Comparison of ENCODE assay signal across 17 cellular contexts in genomic region chr19:39841041-39841440, GRCh38. TPM values are rescaled to one million over a fixed set of nuclear protein-coding genes. Genes with fewer than 3 reads are reported as not detected.
DNase-seq lines count a peak whose midpoint lies in the region; ATAC-seq and TF ChIP-seq lines count a peak whose summit lies in the region.
"Had no signal": no experiment of that assay in that cellular context is flagged by ENCODE, and none has a peak within 500 bp of the region (broad histone marks: within the 10 kb centered on the region; RNA-seq: fewer than 3 reads in every experiment).

No MANE protein-coding gene starts in this region.

- intact Hi-C loops in activated CD4-positive, alpha-beta T cell treated with anti-CD3 and anti-CD28 coated beads, Interleukin-2, amount 10 ng/mL, durations not matched to agents 24 days and 14 days (cut with micrococcal nuclease) = loop anchor here (10.0 kb wide), 1 partner anchor 286 kb away; no protein-coding TSS in a partner anchor
- intact Hi-C loops in Panc1 (cut with micrococcal nuclease; ENCODE audit: unreplicated experiment) = loop anchor here (5.0 kb wide), 1 partner anchor 289 kb away; no protein-coding TSS in a partner anchor
- intact Hi-C loops in ovary (cut with DNase I) = loop anchor here in 2 of 4 donors (10.0 kb wide), 1 partner anchor 286 kb away; no protein-coding TSS in a partner anchor

- H3K27me3 Mint-ChIP-seq in activated CD4-positive, alpha-beta T cell treated with anti-CD3 and anti-CD28 coated beads, Interleukin-2, amount 10 ng/mL, durations not matched to agents 7 days and 5 days = no peaks in the 10 kb centered on the region
- H3K27me3 Mint-ChIP-seq in activated CD4-positive, alpha-beta T cell treated with anti-CD3 and anti-CD28 coated beads, Interleukin-2, amount 10 ng/mL, durations not matched to agents 24 days and 14 days = no peaks in the 10 kb centered on the region
- H3K27me3 Mint-ChIP-seq in brain = peaks cover 3% of the 10 kb centered on the region

- TF ChIP-seq CTCF in Panc1 (IDR thresholded peaks at IDR 0.05) (no peak), brain (conservative IDR thresholded peaks at IDR 0.05) (no peak), ovary (IDR thresholded peaks at IDR 0.05) (no peak)

- in situ Hi-C loops in Panc1 (cut with HindIII; ENCODE audit: low pct_unique_long_range_greater_than_20kb, low sequenced_read_pairs) = loop anchor here (5.0 to 10.0 kb wide), 13 partner anchors 41 to 501 kb away; partner anchors contain the start of genes MED29, PAF1, PSMC4 and ZNF780A

- WGBS in ovary, 3 donors = 92 to 96% (median 96%) methylated on average over 4 of the region's 4 CpGs

- peak overlapping the region; percentile 48 for H3K27ac Mint-ChIP-seq in activated CD4-positive, alpha-beta T cell treated with anti-CD3 and anti-CD28 coated beads, Interleukin-2, amount 10 ng/mL, durations not matched to agents 7 days and 5 days
- H3K27ac Mint-ChIP-seq in activated CD4-positive, alpha-beta T cell treated with anti-CD3 and anti-CD28 coated beads, Interleukin-2, amount 10 ng/mL, durations not matched to agents 24 days and 14 days = no peak overlapping the region
- H3K27ac Mint-ChIP-seq in brain = peak overlapping the region in 3 of 5 experiments; percentile 25 to 54 (median 26)

- no peaks in the 10 kb centered on the region for H3K27me3 ChIP-seq in Panc1 (ENCODE audit: control insufficient read depth, insufficient read depth, low read length)
- H3K27me3 ChIP-seq in skeletal muscle satellite cell (ENCODE audit: control insufficient read depth, insufficient read depth, low read length) = no peaks in the 10 kb centered on the region
- H3K27me3 ChIP-seq in ovary = no peaks in the 10 kb centered on the region
- H3K27me3 ChIP-seq: SJCRH30 had no signal

- H3K9me3 ChIP-seq in Panc1 (ENCODE audit: control insufficient read depth, insufficient read depth, low read depth, low read length) = no peaks in the 10 kb centered on the region
- H3K9me3 ChIP-seq in skeletal muscle satellite cell (replicated peaks; ENCODE audit: low read length) = no peaks in the 10 kb centered on the region
- H3K9me3 ChIP-seq in ovary = no peaks in the 10 kb centered on the region
- H3K9me3 ChIP-seq: HAP-1, SJCRH30 had no signal

- ATAC-seq in Panc1 = no peak

- H3K9ac ChIP-seq in skeletal muscle satellite cell (ENCODE audit: low read depth, low read length) = no peak overlapping the region

- POLR2A ChIA-PET in activated CD4-positive, alpha-beta T cell treated with anti-CD3 and anti-CD28 coated beads, Interleukin-2, amount 10 ng/mL, durations not matched to agents 7 days and 5 days (lab: Charles Lee) = no interaction called here
- POLR2A ChIA-PET in Panc1 (lab: Charles Lee) = interaction anchor here (0.6 to 6.8 kb wide), 7 partner anchors 10 to 1297 kb away, joined by 3 to 48 read pairs (median 8); partner anchors contain the start of gene PSMC4

- no peaks in the 10 kb centered on the region for H3K9me3 Mint-ChIP-seq in activated CD4-positive, alpha-beta T cell treated with anti-CD3 and anti-CD28 coated beads, Interleukin-2, amount 10 ng/mL, durations not matched to agents 7 days and 5 days
- H3K9me3 Mint-ChIP-seq in activated CD4-positive, alpha-beta T cell treated with anti-CD3 and anti-CD28 coated beads, Interleukin-2, amount 10 ng/mL, durations not matched to agents 24 days and 14 days = no peaks in the 10 kb centered on the region
- no peaks in the 10 kb centered on the region for H3K9me3 Mint-ChIP-seq in brain

- TF ChIP-seq POLR2A in ovary (IDR thresholded peaks at IDR 0.05) = no peak

- peak overlapping the region; percentile 81 for H3K4me2 ChIP-seq in skeletal muscle satellite cell (ENCODE audit: low read length)

- H3K4me1 ChIP-seq in Panc1 (ENCODE audit: control insufficient read depth, insufficient read depth, low read length) (peaks cover 42% of the 10 kb centered on the region), skeletal muscle satellite cell (ENCODE audit: control insufficient read depth, insufficient read depth, low read length) (peaks cover 28% of the 10 kb centered on the region), ovary (ENCODE audit: insufficient read depth) (peaks cover 4% of the 10 kb centered on the region)

- peaks cover 39% of the 10 kb centered on the region for H3K4me1 Mint-ChIP-seq in activated CD4-positive, alpha-beta T cell treated with anti-CD3 and anti-CD28 coated beads, Interleukin-2, amount 10 ng/mL, durations not matched to agents 7 days and 5 days
- peaks cover 43% of the 10 kb centered on the region for H3K4me1 Mint-ChIP-seq in activated CD4-positive, alpha-beta T cell treated with anti-CD3 and anti-CD28 coated beads, Interleukin-2, amount 10 ng/mL, durations not matched to agents 24 days and 14 days
- peaks cover 56% of the 10 kb centered on the region for H3K4me1 Mint-ChIP-seq in brain

- no peak for TF ChIP-seq EP300 in ovary (IDR thresholded peaks at IDR 0.05)

- no peak for DNase-seq in activated CD4-positive, alpha-beta T cell treated with anti-CD3 and anti-CD28 coated beads, Interleukin-2, amount 10 ng/mL, durations not matched to agents 7 days and 5 days
- DNase-seq in activated CD4-positive, alpha-beta T cell treated with anti-CD3 and anti-CD28 coated beads, Interleukin-2, amount 10 ng/mL, durations not matched to agents 24 days and 14 days = no peak
- DNase-seq in Panc1 (ENCODE audit: low read depth, low spot score) (no peak), DMS79 treated with DMSO at 0.1 percent for 48 hours (lab: John Stamatoyannopoulos, UW) (no peak), HK-2 (ENCODE audit: unreplicated experiment) (no peak), ovary (no peak)
- DNase-seq: 8988T, C1 segment of cervical spinal cord, NCI-H1694, NCI-H2107, NCI-H345, NCI-H526 treated with DMSO at 0.1 percent for 48 hours, RPMI8226, SJCRH30 had no signal

- H3K36me3 ChIP-seq in Panc1 (ENCODE audit: control insufficient read depth, insufficient read depth, low read length) (peaks cover 55% of the 10 kb centered on the region), skeletal muscle satellite cell (ENCODE audit: insufficient read depth, low read length) (peaks cover 37% of the 10 kb centered on the region), ovary (no peaks in the 10 kb centered on the region)

- no peak overlapping the region for H3K4me3 Mint-ChIP-seq in activated CD4-positive, alpha-beta T cell treated with anti-CD3 and anti-CD28 coated beads, Interleukin-2, amount 10 ng/mL, durations not matched to agents 7 days and 5 days
- no peak overlapping the region for H3K4me3 Mint-ChIP-seq in activated CD4-positive, alpha-beta T cell treated with anti-CD3 and anti-CD28 coated beads, Interleukin-2, amount 10 ng/mL, durations not matched to agents 24 days and 14 days
- H3K4me3 Mint-ChIP-seq in brain = peak overlapping the region in 1 of 5 experiments; percentile 48

- H3K27ac ChIP-seq in Panc1 (ENCODE audit: low read length) (peak overlapping the region; percentile 17), ovary (no peak overlapping the region)
- H3K27ac ChIP-seq: SJCRH30 had no signal

- H3K4me3 ChIP-seq in Panc1 (ENCODE audit: low read depth in 2 of 2, low read length in 2 of 2) (no peak overlapping the region), skeletal muscle satellite cell (ENCODE audit: low read length) (no peak overlapping the region), ovary (no peak overlapping the region)
- H3K4me3 ChIP-seq: HAP-1, SJCRH30 had no signal

- H3K36me3 Mint-ChIP-seq in activated CD4-positive, alpha-beta T cell treated with anti-CD3 and anti-CD28 coated beads, Interleukin-2, amount 10 ng/mL, durations not matched to agents 7 days and 5 days (ENCODE audit: low read depth) = peaks cover 37% of the 10 kb centered on the region
- H3K36me3 Mint-ChIP-seq in activated CD4-positive, alpha-beta T cell treated with anti-CD3 and anti-CD28 coated beads, Interleukin-2, amount 10 ng/mL, durations not matched to agents 24 days and 14 days (ENCODE audit: low read depth) = peaks cover 57% of the 10 kb centered on the region
- peaks cover 35% of the 10 kb centered on the region for H3K36me3 Mint-ChIP-seq in brain

- CTCF ChIA-PET in activated CD4-positive, alpha-beta T cell treated with anti-CD3 and anti-CD28 coated beads, Interleukin-2, amount 10 ng/mL, durations not matched to agents 7 days and 5 days (lab: Charles Lee) = interaction anchor here (1.3 to 4.5 kb wide), 3 partner anchors 13 to 167 kb away, joined by 3 to 26 read pairs (median 3); partner anchors contain the start of gene PSMC4
- CTCF ChIA-PET in Panc1 (lab: Charles Lee) = interaction anchor here (0.6 to 7.7 kb wide), 7 partner anchors 18 to 338 kb away, joined by 3 to 357 read pairs (median 6); partner anchors contain the start of gene PSMC4

- BruUV-seq in Panc1 (replicated peaks; lab: Mats Ljungman, UMichigan) = no TSS peak

RNA-seq across cellular contexts. Expression of gene FBL, which starts 5.1 kb away (rescaled TPM):
- 100 to 1,000 TPM; 330 to 377 TPM for total RNA-seq in activated CD4-positive, alpha-beta T cell treated with anti-CD3 and anti-CD28 coated beads, Interleukin-2, amount 10 ng/mL, durations not matched to agents 7 days and 5 days
- 605 and 614 TPM in 2 replicates for total RNA-seq in activated CD4-positive, alpha-beta T cell treated with anti-CD3 and anti-CD28 coated beads, Interleukin-2, amount 10 ng/mL, durations not matched to agents 24 days and 14 days
- total RNA-seq in Panc1 (2021; ENCODE audit: unreplicated experiment) = 4,927 TPM
- polyA plus RNA-seq in Panc1 (2012; ENCODE audit: insufficient read length) = 6,160 TPM
- polyA plus RNA-seq in brain (ENCODE audit: insufficient read depth, low read depth, low replicate concordance) = 290 TPM
- 201 and 243 TPM in 2 replicates for total RNA-seq in skeletal muscle satellite cell (2012; rRNA removed)
- total RNA-seq in ovary = 100 to 1,000 TPM; 218 to 494 (median 369) TPM
- polyA plus RNA-seq in ovary = 100 to 1,000 TPM; 378 to 532 TPM

RNA-seq across cellular contexts. Expression of gene DYRK1B, which starts 7.1 kb away (rescaled TPM):
- total RNA-seq in activated CD4-positive, alpha-beta T cell treated with anti-CD3 and anti-CD28 coated beads, Interleukin-2, amount 10 ng/mL, durations not matched to agents 7 days and 5 days = 10 to 100 TPM; 10.9 to 11.5 TPM
- 3.6 and 4.5 TPM in 2 replicates for total RNA-seq in activated CD4-positive, alpha-beta T cell treated with anti-CD3 and anti-CD28 coated beads, Interleukin-2, amount 10 ng/mL, durations not matched to agents 24 days and 14 days
- total RNA-seq in Panc1 (2021; ENCODE audit: unreplicated experiment) (322 TPM), ovary (10 to 100 TPM; 10.1 to 17.8 (median 13.4) TPM)
- 462 TPM for polyA plus RNA-seq in Panc1 (2012; ENCODE audit: insufficient read length)
- polyA plus RNA-seq in brain (ENCODE audit: insufficient read depth, low read depth, low replicate concordance) (51.3 TPM), ovary (10 to 100 TPM; 18.1 to 31.0 TPM)
- total RNA-seq in skeletal muscle satellite cell (2012; rRNA removed) = 7.0 and 10.1 TPM in 2 replicates

Comparison
In these comparisons a context has a peak if more than half of its experiments do, and no peak if none do; other contexts are left out.
1. RNA of gene DYRK1B, which starts 7.1 kb away (total RNA-seq): 322 TPM in Panc1 (single experiment); 10.1 to 17.8 TPM in ovary, 10.9 to 11.5 TPM in activated CD4-positive, alpha-beta T cell treated with anti-CD3 and anti-CD28 coated beads, Interleukin-2, amount 10 ng/mL, durations not matched to agents 7 days and 5 days and 3.6 to 4.5 TPM in activated CD4-positive, alpha-beta T cell treated with anti-CD3 and anti-CD28 coated beads, Interleukin-2, amount 10 ng/mL, durations not matched to agents 24 days and 14 days; every median in the first group is over 10 times any median in the second.